In the genomic region with DNA sequence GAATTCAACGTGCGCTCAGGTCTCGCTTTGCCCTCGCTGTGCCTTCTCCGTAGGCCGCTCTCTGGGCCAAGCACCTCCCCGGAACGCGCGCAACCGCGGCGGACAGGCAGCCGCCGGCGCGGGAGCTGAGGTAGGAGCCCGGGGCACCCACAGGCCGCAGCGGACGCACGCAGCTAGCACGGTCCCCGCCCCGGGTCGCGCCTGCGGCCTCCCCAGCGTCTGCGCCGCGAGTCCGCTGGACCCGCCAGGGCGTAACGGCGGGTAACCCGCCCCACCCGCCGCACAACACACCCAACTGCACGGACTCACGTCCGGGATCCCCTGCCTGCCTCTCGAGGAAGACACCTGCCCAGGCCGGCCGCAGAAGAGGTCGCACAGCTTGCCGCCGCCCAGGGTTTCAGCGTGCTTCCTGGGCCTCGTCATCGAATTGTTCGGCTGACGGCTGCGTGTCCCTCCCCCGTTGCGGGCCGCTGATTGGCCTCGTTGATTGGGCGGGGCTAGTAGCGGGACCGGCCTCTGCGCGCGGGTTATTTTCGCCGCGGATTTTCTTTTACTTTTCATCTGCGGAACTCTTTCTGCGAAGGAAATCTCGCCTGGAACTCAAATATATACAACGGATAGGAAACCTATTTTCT, we compare ENCODE assay signal across 8 cellular contexts.
DNase-seq lines count a peak whose midpoint lies in the region; ATAC-seq lines count a peak whose summit lies in the region.

A gene with protein sequence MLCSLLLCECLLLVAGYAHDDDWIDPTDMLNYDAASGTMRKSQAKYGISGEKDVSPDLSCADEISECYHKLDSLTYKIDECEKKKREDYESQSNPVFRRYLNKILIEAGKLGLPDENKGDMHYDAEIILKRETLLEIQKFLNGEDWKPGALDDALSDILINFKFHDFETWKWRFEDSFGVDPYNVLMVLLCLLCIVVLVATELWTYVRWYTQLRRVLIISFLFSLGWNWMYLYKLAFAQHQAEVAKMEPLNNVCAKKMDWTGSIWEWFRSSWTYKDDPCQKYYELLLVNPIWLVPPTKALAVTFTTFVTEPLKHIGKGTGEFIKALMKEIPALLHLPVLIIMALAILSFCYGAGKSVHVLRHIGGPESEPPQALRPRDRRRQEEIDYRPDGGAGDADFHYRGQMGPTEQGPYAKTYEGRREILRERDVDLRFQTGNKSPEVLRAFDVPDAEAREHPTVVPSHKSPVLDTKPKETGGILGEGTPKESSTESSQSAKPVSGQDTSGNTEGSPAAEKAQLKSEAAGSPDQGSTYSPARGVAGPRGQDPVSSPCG (minus strand): TSS at position 433 of the 635 bp plus-strand sequence. CDS start 13,047 bp downstream, outside the sequence.

- ATAC-seq in GM19023 (IDR thresholded peaks at IDR 0.05; ENCODE audit: unreplicated experiment) (peak; percentile 95), HG03280 (IDR thresholded peaks at IDR 0.05; ENCODE audit: unreplicated experiment) (peak; percentile 91)
- peak; percentile 96 to 97 for ATAC-seq in activated CD4-positive, CD25-positive, alpha-beta regulatory T cell treated with anti-CD3 and anti-CD28 coated beads, Interleukin-2, amount 50 U/mL, for 24 hours

- DNase-seq in AG08396 (ENCODE audit: low spot score): peak; percentile 97
- peak; percentile 89 to 94 for DNase-seq in NCI-H446 (lab: John Stamatoyannopoulos, UW)
- peak; percentile 93 for DNase-seq in cerebellar cortex (ENCODE audit: low spot score)
- DNase-seq in islet precursor cell: peak; percentile 97
- DNase-seq in stimulated activated CD4-positive, alpha-beta T cell treated with anti-CD3 and anti-CD28 coated beads, Interleukin-12 subunit alpha, Interleukin-12 subunit beta, amount 100 ng/mL, for 48 hours (ENCODE audit: low read depth in 2 of 3, low spot score in 1 of 3): peak; percentile 85 to 90 (median 88)

Comparison
In these comparisons a context has a peak if more than half of its experiments do, and no peak if none do; other contexts are left out.
1. Peak in every context shown above with its lines: DNase-seq and ATAC-seq.